In the genomic region with DNA sequence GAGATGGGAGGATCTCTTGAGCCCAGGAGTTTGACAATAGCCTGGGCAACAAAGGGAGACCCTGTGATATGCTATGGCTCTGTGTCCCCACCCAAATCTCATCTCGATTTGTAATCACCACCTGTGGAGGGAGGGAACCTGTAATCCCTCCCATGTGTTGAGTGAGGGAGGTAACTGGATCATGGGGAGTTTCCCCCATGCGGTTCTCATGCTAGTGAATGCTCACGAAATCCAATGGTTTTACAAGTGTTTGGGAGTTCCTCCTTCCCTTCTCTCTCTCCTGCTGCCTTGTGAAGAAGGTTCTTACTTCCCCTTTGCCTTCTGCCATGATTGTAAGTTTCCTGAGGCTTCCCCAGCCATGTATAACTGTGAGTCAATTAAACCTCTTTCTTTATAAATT, we compare ENCODE assay signal across 2 cellular contexts.
TF ChIP-seq lines count a peak whose summit lies in the region.

No MANE protein-coding gene starts in this region.

TF ChIP-seq in GM23338, 12 proteins besides CTCF, POLR2A, EP300 and RAD21 (continues in another document):
- TF ChIP-seq STAT1 (IDR thresholded peaks at IDR 0.05; ENCODE audit: unreplicated experiment) (no peak), EZH2phosphoT487 (IDR thresholded peaks at IDR 0.05; ENCODE audit: unreplicated experiment) (no peak), ZNF114 (CRISPR knock-in tag; IDR thresholded peaks at IDR 0.05) (no peak), POLR2AphosphoS5 (IDR thresholded peaks at IDR 0.05; ENCODE audit: low read depth) (no peak), CREB1 (CRISPR knock-in tag; IDR thresholded peaks at IDR 0.05; ENCODE audit: low read depth) (no peak), ZNF331 (CRISPR knock-in tag; IDR thresholded peaks at IDR 0.05; ENCODE audit: low read depth) (no peak), NANOG (IDR thresholded peaks at IDR 0.05; ENCODE audit: borderline replicate concordance) (no peak), EZH2 (IDR thresholded peaks at IDR 0.05; ENCODE audit: low read depth, unreplicated experiment) (no peak)
- TF ChIP-seq, protein P1, sequence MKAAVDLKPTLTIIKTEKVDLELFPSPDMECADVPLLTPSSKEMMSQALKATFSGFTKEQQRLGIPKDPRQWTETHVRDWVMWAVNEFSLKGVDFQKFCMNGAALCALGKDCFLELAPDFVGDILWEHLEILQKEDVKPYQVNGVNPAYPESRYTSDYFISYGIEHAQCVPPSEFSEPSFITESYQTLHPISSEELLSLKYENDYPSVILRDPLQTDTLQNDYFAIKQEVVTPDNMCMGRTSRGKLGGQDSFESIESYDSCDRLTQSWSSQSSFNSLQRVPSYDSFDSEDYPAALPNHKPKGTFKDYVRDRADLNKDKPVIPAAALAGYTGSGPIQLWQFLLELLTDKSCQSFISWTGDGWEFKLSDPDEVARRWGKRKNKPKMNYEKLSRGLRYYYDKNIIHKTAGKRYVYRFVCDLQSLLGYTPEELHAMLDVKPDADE (IDR thresholded peaks at IDR 0.05), result no peak
- TF ChIP-seq, protein P2, sequence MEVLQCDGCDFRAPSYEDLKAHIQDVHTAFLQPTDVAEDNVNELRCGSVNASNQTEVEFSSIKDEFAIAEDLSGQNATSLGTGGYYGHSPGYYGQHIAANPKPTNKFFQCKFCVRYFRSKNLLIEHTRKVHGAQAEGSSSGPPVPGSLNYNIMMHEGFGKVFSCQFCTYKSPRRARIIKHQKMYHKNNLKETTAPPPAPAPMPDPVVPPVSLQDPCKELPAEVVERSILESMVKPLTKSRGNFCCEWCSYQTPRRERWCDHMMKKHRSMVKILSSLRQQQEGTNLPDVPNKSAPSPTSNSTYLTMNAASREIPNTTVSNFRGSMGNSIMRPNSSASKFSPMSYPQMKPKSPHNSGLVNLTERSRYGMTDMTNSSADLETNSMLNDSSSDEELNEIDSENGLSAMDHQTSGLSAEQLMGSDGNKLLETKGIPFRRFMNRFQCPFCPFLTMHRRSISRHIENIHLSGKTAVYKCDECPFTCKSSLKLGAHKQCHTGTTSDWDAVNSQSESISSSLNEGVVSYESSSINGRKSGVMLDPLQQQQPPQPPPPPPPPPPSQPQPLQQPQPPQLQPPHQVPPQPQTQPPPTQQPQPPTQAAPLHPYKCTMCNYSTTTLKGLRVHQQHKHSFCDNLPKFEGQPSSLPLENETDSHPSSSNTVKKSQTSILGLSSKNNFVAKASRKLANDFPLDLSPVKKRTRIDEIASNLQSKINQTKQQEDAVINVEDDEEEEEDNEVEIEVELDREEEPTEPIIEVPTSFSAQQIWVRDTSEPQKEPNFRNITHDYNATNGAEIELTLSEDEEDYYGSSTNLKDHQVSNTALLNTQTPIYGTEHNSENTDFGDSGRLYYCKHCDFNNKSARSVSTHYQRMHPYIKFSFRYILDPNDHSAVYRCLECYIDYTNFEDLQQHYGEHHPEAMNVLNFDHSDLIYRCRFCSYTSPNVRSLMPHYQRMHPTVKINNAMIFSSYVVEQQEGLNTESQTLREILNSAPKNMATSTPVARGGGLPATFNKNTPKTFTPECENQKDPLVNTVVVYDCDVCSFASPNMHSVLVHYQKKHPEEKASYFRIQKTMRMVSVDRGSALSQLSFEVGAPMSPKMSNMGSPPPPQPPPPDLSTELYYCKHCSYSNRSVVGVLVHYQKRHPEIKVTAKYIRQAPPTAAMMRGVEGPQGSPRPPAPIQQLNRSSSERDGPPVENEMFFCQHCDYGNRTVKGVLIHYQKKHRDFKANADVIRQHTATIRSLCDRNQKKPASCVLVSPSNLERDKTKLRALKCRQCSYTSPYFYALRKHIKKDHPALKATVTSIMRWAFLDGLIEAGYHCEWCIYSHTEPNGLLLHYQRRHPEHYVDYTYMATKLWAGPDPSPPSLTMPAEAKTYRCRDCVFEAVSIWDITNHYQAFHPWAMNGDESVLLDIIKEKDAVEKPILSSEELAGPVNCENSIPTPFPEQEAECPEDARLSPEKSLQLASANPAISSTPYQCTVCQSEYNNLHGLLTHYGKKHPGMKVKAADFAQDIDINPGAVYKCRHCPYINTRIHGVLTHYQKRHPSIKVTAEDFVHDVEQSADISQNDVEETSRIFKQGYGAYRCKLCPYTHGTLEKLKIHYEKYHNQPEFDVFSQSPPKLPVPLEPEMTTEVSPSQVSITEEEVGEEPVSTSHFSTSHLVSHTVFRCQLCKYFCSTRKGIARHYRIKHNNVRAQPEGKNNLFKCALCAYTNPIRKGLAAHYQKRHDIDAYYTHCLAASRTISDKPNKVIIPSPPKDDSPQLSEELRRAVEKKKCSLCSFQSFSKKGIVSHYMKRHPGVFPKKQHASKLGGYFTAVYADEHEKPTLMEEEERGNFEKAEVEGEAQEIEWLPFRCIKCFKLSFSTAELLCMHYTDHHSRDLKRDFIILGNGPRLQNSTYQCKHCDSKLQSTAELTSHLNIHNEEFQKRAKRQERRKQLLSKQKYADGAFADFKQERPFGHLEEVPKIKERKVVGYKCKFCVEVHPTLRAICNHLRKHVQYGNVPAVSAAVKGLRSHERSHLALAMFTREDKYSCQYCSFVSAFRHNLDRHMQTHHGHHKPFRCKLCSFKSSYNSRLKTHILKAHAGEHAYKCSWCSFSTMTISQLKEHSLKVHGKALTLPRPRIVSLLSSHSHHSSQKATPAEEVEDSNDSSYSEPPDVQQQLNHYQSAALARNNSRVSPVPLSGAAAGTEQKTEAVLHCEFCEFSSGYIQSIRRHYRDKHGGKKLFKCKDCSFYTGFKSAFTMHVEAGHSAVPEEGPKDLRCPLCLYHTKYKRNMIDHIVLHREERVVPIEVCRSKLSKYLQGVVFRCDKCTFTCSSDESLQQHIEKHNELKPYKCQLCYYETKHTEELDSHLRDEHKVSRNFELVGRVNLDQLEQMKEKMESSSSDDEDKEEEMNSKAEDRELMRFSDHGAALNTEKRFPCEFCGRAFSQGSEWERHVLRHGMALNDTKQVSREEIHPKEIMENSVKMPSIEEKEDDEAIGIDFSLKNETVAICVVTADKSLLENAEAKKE (CRISPR knock-in tag; IDR thresholded peaks at IDR 0.05), result no peak

TF ChIP-seq in GM12878, 131 proteins besides CTCF, POLR2A, EP300 and RAD21:
- TF ChIP-seq ZNF384 (IDR thresholded peaks at IDR 0.05; ENCODE audit: borderline replicate concordance, low read depth, low read length), result no peak
- TF ChIP-seq PAX8 (IDR thresholded peaks at IDR 0.05), result no peak
- no peak for TF ChIP-seq IRF4 (IDR thresholded peaks at IDR 0.05; ENCODE audit: low read depth, low read length)
- TF ChIP-seq RBBP5 (conservative IDR thresholded peaks at IDR 0.05), result no peak
- no peak for TF ChIP-seq CHD1 (IDR thresholded peaks at IDR 0.05; ENCODE audit: low read depth, low read length)
- no peak for TF ChIP-seq KDM1A (IDR thresholded peaks at IDR 0.05; ENCODE audit: borderline replicate concordance)
- TF ChIP-seq RAD51 (IDR thresholded peaks at IDR 0.05), result no peak
- no peak for TF ChIP-seq SMAD5 (IDR thresholded peaks at IDR 0.05; ENCODE audit: low read depth)
- no peak for TF ChIP-seq CBX3 (IDR thresholded peaks at IDR 0.05; ENCODE audit: borderline replicate concordance, low read depth)
- no peak for TF ChIP-seq PML (IDR thresholded peaks at IDR 0.05; ENCODE audit: low read length)
- TF ChIP-seq NR2F1 (conservative IDR thresholded peaks at IDR 0.05), result no peak
- no peak for TF ChIP-seq MEF2B (IDR thresholded peaks at IDR 0.05; ENCODE audit: partially characterized antibody, poor library complexity, severe bottlenecking)
- no peak for TF ChIP-seq ZNF622 (IDR thresholded peaks at IDR 0.05)
- TF ChIP-seq, protein P3, sequence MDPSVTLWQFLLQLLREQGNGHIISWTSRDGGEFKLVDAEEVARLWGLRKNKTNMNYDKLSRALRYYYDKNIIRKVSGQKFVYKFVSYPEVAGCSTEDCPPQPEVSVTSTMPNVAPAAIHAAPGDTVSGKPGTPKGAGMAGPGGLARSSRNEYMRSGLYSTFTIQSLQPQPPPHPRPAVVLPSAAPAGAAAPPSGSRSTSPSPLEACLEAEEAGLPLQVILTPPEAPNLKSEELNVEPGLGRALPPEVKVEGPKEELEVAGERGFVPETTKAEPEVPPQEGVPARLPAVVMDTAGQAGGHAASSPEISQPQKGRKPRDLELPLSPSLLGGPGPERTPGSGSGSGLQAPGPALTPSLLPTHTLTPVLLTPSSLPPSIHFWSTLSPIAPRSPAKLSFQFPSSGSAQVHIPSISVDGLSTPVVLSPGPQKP (IDR thresholded peaks at IDR 0.05; ENCODE audit: low read depth, low read length), result no peak
- no peak for TF ChIP-seq MYB (IDR thresholded peaks at IDR 0.05; ENCODE audit: borderline replicate concordance, low read depth, low read length)
- no peak for TF ChIP-seq NBN (IDR thresholded peaks at IDR 0.05)
- no peak for TF ChIP-seq CHD2 (IDR thresholded peaks at IDR 0.05; ENCODE audit: borderline replicate concordance, low read depth, low read length)
- TF ChIP-seq ZZZ3 (IDR thresholded peaks at IDR 0.05; ENCODE audit: control insufficient read depth, insufficient read length, low read depth), result no peak
- TF ChIP-seq, protein P4, sequence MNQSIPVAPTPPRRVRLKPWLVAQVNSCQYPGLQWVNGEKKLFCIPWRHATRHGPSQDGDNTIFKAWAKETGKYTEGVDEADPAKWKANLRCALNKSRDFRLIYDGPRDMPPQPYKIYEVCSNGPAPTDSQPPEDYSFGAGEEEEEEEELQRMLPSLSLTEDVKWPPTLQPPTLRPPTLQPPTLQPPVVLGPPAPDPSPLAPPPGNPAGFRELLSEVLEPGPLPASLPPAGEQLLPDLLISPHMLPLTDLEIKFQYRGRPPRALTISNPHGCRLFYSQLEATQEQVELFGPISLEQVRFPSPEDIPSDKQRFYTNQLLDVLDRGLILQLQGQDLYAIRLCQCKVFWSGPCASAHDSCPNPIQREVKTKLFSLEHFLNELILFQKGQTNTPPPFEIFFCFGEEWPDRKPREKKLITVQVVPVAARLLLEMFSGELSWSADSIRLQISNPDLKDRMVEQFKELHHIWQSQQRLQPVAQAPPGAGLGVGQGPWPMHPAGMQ (IDR thresholded peaks at IDR 0.05; ENCODE audit: borderline replicate concordance), result no peak
